In the genomic region with DNA sequence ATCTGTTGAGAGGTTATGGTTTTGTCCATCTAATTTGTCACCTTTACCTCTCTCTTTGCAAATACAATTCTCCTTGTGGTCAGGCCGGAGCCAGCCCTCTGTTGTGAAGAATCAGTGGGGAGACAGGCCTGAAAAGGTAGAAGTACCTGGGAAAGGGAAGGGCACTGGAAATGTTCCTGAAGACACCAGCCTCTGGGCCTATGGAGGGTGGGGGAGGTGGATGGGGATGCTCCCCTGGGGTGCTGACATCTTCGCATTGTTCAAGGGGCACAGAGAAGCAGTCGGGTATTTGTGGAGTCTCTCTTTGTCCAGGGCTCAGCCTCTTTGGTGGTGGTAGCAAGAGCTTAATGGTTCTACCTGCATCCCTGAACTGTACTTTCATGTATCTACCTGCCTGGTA, we compare ENCODE assay signal across 9 cellular contexts.
"Had no signal": no experiment of that assay in that cellular context is flagged by ENCODE, and none has a peak within 500 bp of the region (broad histone marks: within the 10 kb centered on the region; RNA-seq: fewer than 3 reads in every experiment).

No MANE protein-coding gene starts in this region.

- ATAC-seq: HCT116, HepG2 had no signal

- DNase-seq: GM23248, GOT3, H7, HFFc6 had no signal

- H3K4me3 Mint-ChIP-seq: HFFc6, IgD-negative memory B cell had no signal

- H3K36me3 ChIP-seq: HAP-1 had no signal

- H3K27ac ChIP-seq: GM23248, HL-60 had no signal

- H3K4me3 ChIP-seq: GM23248, HAP-1 had no signal

- H3K9me3 ChIP-seq: HAP-1 had no signal

- H3K27ac Mint-ChIP-seq: HFFc6 had no signal

- H3K9me3 Mint-ChIP-seq: HFFc6 had no signal
